34 cellular contexts compared by ENCODE assay signal in genomic region chr4:130668859-130669258, GRCh38.
"Had no signal": no experiment of that assay in that cellular context is flagged by ENCODE, and none has a peak within 500 bp of the region (broad histone marks: within the 10 kb centered on the region; RNA-seq: fewer than 3 reads in every experiment).

No MANE protein-coding gene starts in this region.

- H3K4me2 ChIP-seq: KMS-11 had no signal

- H3K9ac ChIP-seq: KMS-11 had no signal

- H3K27me3 ChIP-seq: MG63 had no signal

- H3K36me3 ChIP-seq: MG63 had no signal

- DNase-seq: Kasumi-1, MG63, MM.1S, MV-4-11, NCI-H1048, NCI-H1092, NCI-H1092 treated with DMSO at 0.1 percent for 48 hours, NCI-H1105, NCI-H1105 treated with DMSO at 0.1 percent for 48 hours, NCI-H1417, NCI-H1417 treated with DMSO at 0.1 percent for 48 hours, NCI-H1436, NCI-H1436 treated with DMSO at 0.1 percent for 48 hours, NCI-H146, NCI-H1694, NCI-H1694 treated with DMSO at 0.1 percent for 48 hours, NCI-H187, NCI-H187 treated with DMSO at 0.1 percent for 48 hours, NCI-H1930, NCI-H2029, NCI-H2081, NCI-H2081 treated with DMSO at 0.1 percent for 48 hours, NCI-H2107, NCI-H2171, NCI-H2171 treated with DMSO at 0.1 percent for 48 hours, NCI-H2227 treated with DMSO at 0.1 percent for 48 hours, NCI-H226, NCI-H345, NCI-H446, NCI-H446 treated with DMSO at 0.1 percent for 48 hours, NCI-H510A, NCI-H510A treated with DMSO at 0.1 percent for 48 hours, NCI-H524 had no signal

- H3K4me3 ChIP-seq: MG63 had no signal

- H3K27ac ChIP-seq: KMS-11 had no signal

- H3K9me3 ChIP-seq: MG63 had no signal
